24 cellular contexts compared by ENCODE assay signal in the genomic region with DNA sequence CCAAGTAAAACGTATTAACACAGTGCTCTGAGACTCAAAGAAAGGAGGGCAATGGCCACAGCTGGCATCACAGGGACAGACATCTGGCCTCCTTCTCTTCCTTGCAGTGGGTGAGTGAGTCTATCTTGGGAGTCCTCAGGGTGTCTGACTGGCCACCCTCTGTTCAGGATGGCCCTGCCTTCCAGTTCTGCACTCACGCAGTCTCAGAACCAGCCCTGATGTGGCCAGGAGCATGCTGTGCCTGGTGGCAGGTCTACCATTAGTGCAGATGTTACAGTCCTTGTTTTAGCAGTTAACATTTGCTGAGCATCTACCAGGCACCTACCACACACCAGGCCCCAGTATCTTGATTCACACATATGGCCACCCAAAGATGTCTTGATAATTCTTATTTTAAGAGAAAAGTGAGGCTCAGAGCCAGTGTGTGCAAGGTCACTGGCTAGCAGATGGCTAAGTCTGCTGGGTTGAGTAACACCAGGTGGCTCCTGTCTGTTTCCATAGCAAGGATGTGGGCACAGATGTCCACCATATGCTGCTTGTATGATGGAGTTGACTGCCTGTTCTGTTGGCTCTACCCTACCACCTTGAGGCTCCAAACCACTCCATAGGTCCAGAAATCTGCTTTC. TPM values are rescaled to one million over a fixed set of nuclear protein-coding genes. Genes with fewer than 3 reads are reported as not detected.
DNase-seq lines count a peak whose midpoint lies in the region; ATAC-seq lines count a peak whose summit lies in the region.
"Had no signal": no experiment of that assay in that cellular context is flagged by ENCODE, and none has a peak within 500 bp of the region (broad histone marks: within the 10 kb centered on the region; RNA-seq: fewer than 3 reads in every experiment).

No MANE protein-coding gene starts in this region.

- H3K4me1 Mint-ChIP-seq in natural killer cell treated with Interleukin-12 subunit alpha and Interleukin-12 subunit beta and Interleukin-15 and Interleukin-18, amount 100 ng/mL, for 72 hours (ENCODE audit: low read depth in 2 of 2) = peaks cover 13 to 14% of the 10 kb centered on the region in 2 donors
- H3K4me1 Mint-ChIP-seq: activated naive CD4-positive, alpha-beta T cell treated with anti-CD3 and anti-CD28 coated beads, Interleukin-2, amount 50 U/mL, for 24 hours had no signal

- peaks cover 21 to 22% of the 10 kb centered on the region in 2 donors for H3K27me3 Mint-ChIP-seq in natural killer cell treated with Interleukin-12 subunit alpha and Interleukin-12 subunit beta and Interleukin-15 and Interleukin-18, amount 100 ng/mL, for 72 hours

- no peaks in the 10 kb centered on the region for H3K9me3 Mint-ChIP-seq in natural killer cell treated with Interleukin-12 subunit alpha and Interleukin-12 subunit beta and Interleukin-15 and Interleukin-18, amount 100 ng/mL, for 72 hours
- H3K9me3 Mint-ChIP-seq: activated naive CD4-positive, alpha-beta T cell treated with anti-CD3 and anti-CD28 coated beads, Interleukin-2, amount 50 U/mL, for 24 hours; activated T-helper 1 cell treated with anti-CD3 and anti-CD28 coated beads, Interleukin-12 subunit alpha, Interleukin-12 subunit beta, Interleukin-2, Interleukin-4 antibody, amounts not matched to agents 30 ng/mL and 10 ng/mL and 1 ng/mL, durations not matched to agents 14 hours and 24 hours and 36 hours had no signal

- peak; percentile 36 to 42 for ATAC-seq in natural killer cell treated with Interleukin-12 subunit alpha and Interleukin-12 subunit beta and Interleukin-15 and Interleukin-18, amount 100 ng/mL, for 72 hours
- ATAC-seq: left colon had no signal

- H3K36me3 Mint-ChIP-seq in natural killer cell treated with Interleukin-12 subunit alpha and Interleukin-12 subunit beta and Interleukin-15 and Interleukin-18, amount 100 ng/mL, for 72 hours = peaks cover 4% of the 10 kb centered on the region
- H3K36me3 Mint-ChIP-seq: activated naive CD4-positive, alpha-beta T cell treated with anti-CD3 and anti-CD28 coated beads, Interleukin-2, amount 50 U/mL, for 24 hours had no signal

- H3K4me3 Mint-ChIP-seq in natural killer cell treated with Interleukin-12 subunit alpha and Interleukin-12 subunit beta and Interleukin-15 and Interleukin-18, amount 100 ng/mL, for 72 hours = no peak overlapping the region
- H3K4me3 Mint-ChIP-seq: activated naive CD4-positive, alpha-beta T cell treated with anti-CD3 and anti-CD28 coated beads, Interleukin-2, amount 50 U/mL, for 24 hours; activated T-helper 1 cell treated with anti-CD3 and anti-CD28 coated beads, Interleukin-12 subunit alpha, Interleukin-12 subunit beta, Interleukin-2, Interleukin-4 antibody, amounts not matched to agents 30 ng/mL and 10 ng/mL and 1 ng/mL, durations not matched to agents 14 hours and 24 hours and 36 hours had no signal

- peak overlapping the region in 1 of 2 donors; percentile 64 for H3K27ac Mint-ChIP-seq in natural killer cell treated with Interleukin-12 subunit alpha and Interleukin-12 subunit beta and Interleukin-15 and Interleukin-18, amount 100 ng/mL, for 72 hours
- H3K27ac Mint-ChIP-seq: activated T-helper 1 cell treated with anti-CD3 and anti-CD28 coated beads, Interleukin-12 subunit alpha, Interleukin-12 subunit beta, Interleukin-2, Interleukin-4 antibody, amounts not matched to agents 30 ng/mL and 10 ng/mL and 1 ng/mL, durations not matched to agents 14 hours and 24 hours and 36 hours had no signal

- DNase-seq in NCI-H748 (lab: John Stamatoyannopoulos, UW; ENCODE audit: unreplicated experiment) (peak; percentile 6), NCI-H748 treated with DMSO at 0.1 percent for 48 hours (lab: John Stamatoyannopoulos, UW) (no peak), NCI-H2171 (lab: John Stamatoyannopoulos, UW) (peak; percentile 61), cerebellar cortex (ENCODE audit: low spot score) (peak; percentile 36), NCI-H146 (lab: John Stamatoyannopoulos, UW) (no peak), ureter (ENCODE audit: low spot score) (no peak)
- no peak for DNase-seq in natural killer cell treated with Interleukin-12 subunit alpha and Interleukin-12 subunit beta and Interleukin-15 and Interleukin-18, amount 100 ng/mL, for 72 hours (ENCODE audit: low spot score)
- no peak for DNase-seq in stimulated activated naive CD4-positive, alpha-beta T cell (lab: John Stamatoyannopoulos, UW)
- DNase-seq: 8988T; activated CD4-positive, alpha-beta T cell treated with anti-CD3 and anti-CD28 coated beads for 4 hours; anterior cingulate cortex; DMS79 treated with DMSO at 0.1 percent for 48 hours; Karpas-422; left colon; mesenchymal stem cell; NCI-H1092; NCI-H2081; NCI-H446 treated with DMSO at 0.1 percent for 48 hours; RPMI8226; stimulated activated CD4-positive, alpha-beta T cell treated with anti-CD3 and anti-CD28 coated beads, Interleukin-2, amount 100 ng/mL, for 24 hours; T-helper 2 cell had no signal

RNA-seq across cellular contexts. Expression of a gene that starts 23.2 kb away (rescaled TPM):
- total RNA-seq in natural killer cell treated with Interleukin-12 subunit alpha and Interleukin-12 subunit beta and Interleukin-15 and Interleukin-18, amount 100 ng/mL, for 72 hours = 1 to 10 TPM in 1 of 2 donors, under 1 TPM in 1; 0.14 to 1.8 TPM
- total RNA-seq in ureter = 4.6 TPM

RNA-seq across cellular contexts. Expression of a gene that starts 56.6 kb away (rescaled TPM):
- 1 to 10 TPM in 1 of 2 donors, not detected in 1; 2.0 TPM for total RNA-seq in natural killer cell treated with Interleukin-12 subunit alpha and Interleukin-12 subunit beta and Interleukin-15 and Interleukin-18, amount 100 ng/mL, for 72 hours
- total RNA-seq in ureter = 7.0 TPM
- total RNA-seq: SK-MEL-5 had no signal

Comparison
In these comparisons a context has a peak if more than half of its experiments do, and no peak if none do; other contexts are left out.
1. DNase-seq: peak in NCI-H748 (single experiment), NCI-H2171 (single experiment) and cerebellar cortex (single experiment); none in NCI-H748 treated with DMSO at 0.1 percent for 48 hours (single experiment), natural killer cell treated with Interleukin-12 subunit alpha and Interleukin-12 subunit beta and Interleukin-15 and Interleukin-18, amount 100 ng/mL, for 72 hours (single experiment), NCI-H146 (single experiment), ureter (single experiment) and stimulated activated naive CD4-positive, alpha-beta T cell (0 of 6).